Comparison of ENCODE assay signal across 26 cellular contexts in genomic region chr15:68184616-68185470, GRCh38. TPM values are rescaled to one million over a fixed set of nuclear protein-coding genes. Genes with fewer than 3 reads are reported as not detected.
DNase-seq lines count a peak whose midpoint lies in the region; ATAC-seq and TF ChIP-seq lines count a peak whose summit lies in the region.
"Had no signal": no experiment of that assay in that cellular context is flagged by ENCODE, and none has a peak within 500 bp of the region (broad histone marks: within the 10 kb centered on the region; RNA-seq: fewer than 3 reads in every experiment).

No MANE protein-coding gene starts in this region.

- BruUV-seq in A673 (replicated peaks; lab: Mats Ljungman, UMichigan), result no TSS peak

- peaks cover 19% of the 10 kb centered on the region for H3K4me1 ChIP-seq in A673 (ENCODE audit: insufficient read depth, low read length, poor library complexity, severe bottlenecking)
- peaks cover 6 to 51% (median 21%) of the 10 kb centered on the region in 3 donors for H3K4me1 ChIP-seq in gastroesophageal sphincter
- H3K4me1 ChIP-seq: breast epithelium, Caco-2 had no signal

- H3K27me3 ChIP-seq in A673 (replicated peaks; ENCODE audit: insufficient read depth, low read depth, low read length, poor library complexity), result no peaks in the 10 kb centered on the region
- no peaks in the 10 kb centered on the region for H3K27me3 ChIP-seq in gastroesophageal sphincter
- H3K27me3 ChIP-seq: breast epithelium, testis had no signal

- H3K36me3 Mint-ChIP-seq in activated CD4-positive, alpha-beta T cell treated with anti-CD3 and anti-CD28 coated beads for 36 hours (ENCODE audit: low read depth), result peaks cover 58% of the 10 kb centered on the region
- peaks cover 68% of the 10 kb centered on the region for H3K36me3 Mint-ChIP-seq in activated CD4-positive, alpha-beta T cell treated with anti-CD3 and anti-CD28 coated beads, Interleukin-2, amount 10 ng/mL, durations not matched to agents 7 days and 5 days (ENCODE audit: low read depth)

- no peak overlapping the region for H3K9ac ChIP-seq in SK-N-MC (ENCODE audit: insufficient read length)

- H3K4me1 Mint-ChIP-seq in activated CD4-positive, alpha-beta T cell treated with anti-CD3 and anti-CD28 coated beads for 36 hours, result peaks cover 2% of the 10 kb centered on the region
- H3K4me1 Mint-ChIP-seq in activated CD4-positive, alpha-beta T cell treated with anti-CD3 and anti-CD28 coated beads, Interleukin-2, amount 10 ng/mL, durations not matched to agents 7 days and 5 days, result peaks cover 2% of the 10 kb centered on the region
- H3K4me1 Mint-ChIP-seq: stimulated activated memory B cell treated with anti-CD40 and anti-IgM and Interleukin-4, amounts not matched to agents 10 μg/mL and 1 μg/mL and 100 μg/mL, for 72 hours had no signal

- peak overlapping the region; percentile 78 for H3K27ac Mint-ChIP-seq in activated CD4-positive, alpha-beta T cell treated with anti-CD3 and anti-CD28 coated beads for 36 hours
- H3K27ac Mint-ChIP-seq in activated CD4-positive, alpha-beta T cell treated with anti-CD3 and anti-CD28 coated beads, Interleukin-2, amount 10 ng/mL, durations not matched to agents 7 days and 5 days, result no peak overlapping the region
- H3K27ac Mint-ChIP-seq: B cell; stimulated activated memory B cell treated with anti-CD40 and anti-IgM and Interleukin-4, amounts not matched to agents 10 μg/mL and 1 μg/mL and 100 μg/mL, for 72 hours had no signal

- DNase-seq in activated CD4-positive, alpha-beta T cell treated with anti-CD3 and anti-CD28 coated beads for 36 hours, result no peak
- DNase-seq in activated CD4-positive, alpha-beta T cell treated with anti-CD3 and anti-CD28 coated beads, Interleukin-2, amount 10 ng/mL, durations not matched to agents 7 days and 5 days, result no peak
- DNase-seq in A673 (ENCODE audit: low spot score) (no peak), SK-N-MC (ENCODE audit: low read depth, low spot score) (no peak)
- no peak for DNase-seq in activated effector memory CD4-positive, alpha-beta T cell treated with Interleukin-2 at 50 U/mL for 16 hours
- DNase-seq: activated CD4-positive, alpha-beta T cell treated with anti-CD3 and anti-CD28 coated beads, Interleukin-2, amount 50 U/mL, for 4 hours; activated T-cell treated with anti-CD3 and anti-CD28 coated beads, Interleukin-2, amount 50 U/mL, for 4 hours; Caco-2; DND-41; glutamatergic neuron; kidney glomerular epithelial cell; NCI-H1092; NCI-H2029; NCI-H226; NCI-H748 treated with DMSO at 0.1 percent for 48 hours; stimulated activated CD4-positive, alpha-beta T cell treated with anti-CD3 and anti-CD28 coated beads, Interleukin-2, amount 100 ng/mL, for 24 hours; testis had no signal

- TF ChIP-seq POLR2A in gastroesophageal sphincter (IDR thresholded peaks at IDR 0.05) (no peak), GM18505 (IDR thresholded peaks at IDR 0.05; ENCODE audit: borderline replicate concordance, extremely low read depth, insufficient read depth, insufficient read length) (no peak)

- H3K27ac ChIP-seq in A673 (ENCODE audit: low read depth, low read length, poor library complexity, severe bottlenecking), result peak overlapping the region; percentile 42
- peak overlapping the region; percentile 68 for H3K27ac ChIP-seq in SK-N-MC
- H3K27ac ChIP-seq in gastroesophageal sphincter, result peak overlapping the region in 3 of 4 donors; percentile 53 to 86 (median 82)
- H3K27ac ChIP-seq: breast epithelium, coronary artery, skin epidermis, testis had no signal

- H3K36me3 ChIP-seq in A673 (ENCODE audit: insufficient read depth, low read length, poor library complexity, severe bottlenecking), result peaks cover 29% of the 10 kb centered on the region
- peaks cover 71% of the 10 kb centered on the region for H3K36me3 ChIP-seq in SK-N-MC (ENCODE audit: insufficient read depth, low read length)
- peaks cover 0 to 56% of the 10 kb centered on the region in 2 donors for H3K36me3 ChIP-seq in gastroesophageal sphincter
- H3K36me3 ChIP-seq: breast epithelium had no signal

- no peak for TF ChIP-seq EP300 in gastroesophageal sphincter (IDR thresholded peaks at IDR 0.05)

- no peaks in the 10 kb centered on the region for H3K9me3 ChIP-seq in A673 (ENCODE audit: low read depth, low read length, poor library complexity, severe bottlenecking)
- H3K9me3 ChIP-seq in SK-N-MC (ENCODE audit: low read depth, low read length), result no peaks in the 10 kb centered on the region
- no peaks in the 10 kb centered on the region for H3K9me3 ChIP-seq in gastroesophageal sphincter
- H3K9me3 ChIP-seq: breast epithelium, Caco-2, testis had no signal

- CTCF ChIA-PET in activated CD4-positive, alpha-beta T cell treated with anti-CD3 and anti-CD28 coated beads for 36 hours (lab: Charles Lee), result no interaction called here
- CTCF ChIA-PET in activated CD4-positive, alpha-beta T cell treated with anti-CD3 and anti-CD28 coated beads, Interleukin-2, amount 10 ng/mL, durations not matched to agents 7 days and 5 days (lab: Charles Lee), result interaction anchor here (0.7 to 1.2 kb wide), 2 partner anchors 10 to 23 kb away, joined by 3 read pairs; no protein-coding TSS in a partner anchor
- CTCF ChIA-PET in A673 (lab: Charles Lee), result no interaction called here

- POLR2A ChIA-PET in activated CD4-positive, alpha-beta T cell treated with anti-CD3 and anti-CD28 coated beads for 36 hours (lab: Charles Lee), result interaction anchor here (0.7 kb wide), 1 partner anchor 340 kb away, joined by 4 read pairs; no protein-coding TSS in a partner anchor
- POLR2A ChIA-PET in activated CD4-positive, alpha-beta T cell treated with anti-CD3 and anti-CD28 coated beads, Interleukin-2, amount 10 ng/mL, durations not matched to agents 7 days and 5 days (lab: Charles Lee), result no interaction called here
- POLR2A ChIA-PET in A673 (lab: Charles Lee; ENCODE audit: low non-redundant PET), result no interaction called here

- no peak overlapping the region for H3K4me3 ChIP-seq in A673 (ENCODE audit: low read depth, low read length, poor library complexity, severe bottlenecking)
- H3K4me3 ChIP-seq in SK-N-MC, result no peak overlapping the region
- H3K4me3 ChIP-seq in gastroesophageal sphincter, result no peak overlapping the region
- H3K4me3 ChIP-seq: breast epithelium, coronary artery, skin epidermis, testis had no signal

- no peak overlapping the region for H3K4me3 Mint-ChIP-seq in activated CD4-positive, alpha-beta T cell treated with anti-CD3 and anti-CD28 coated beads for 36 hours
- no peak overlapping the region for H3K4me3 Mint-ChIP-seq in activated CD4-positive, alpha-beta T cell treated with anti-CD3 and anti-CD28 coated beads, Interleukin-2, amount 10 ng/mL, durations not matched to agents 7 days and 5 days
- H3K4me3 Mint-ChIP-seq: activated T-cell treated with anti-CD3 and anti-CD28 coated beads, Interleukin-2, amount 50 U/mL, for 4 hours; B cell; stimulated activated memory B cell treated with anti-CD40 and anti-IgM and Interleukin-4, amounts not matched to agents 10 μg/mL and 1 μg/mL and 100 μg/mL, for 72 hours had no signal

- intact Hi-C loops in activated CD4-positive, alpha-beta T cell treated with anti-CD3 and anti-CD28 coated beads for 36 hours (cut with DNase I, micrococcal nuclease), result no loop called here
- intact Hi-C loops in A673 (cut with micrococcal nuclease; ENCODE audit: unreplicated experiment), result no loop called here

- TF ChIP-seq CTCF in A673 (conservative IDR thresholded peaks at IDR 0.05; ENCODE audit: low read depth, low read length) (no peak), gastroesophageal sphincter (IDR thresholded peaks at IDR 0.05) (no peak)

- H3K27me3 Mint-ChIP-seq in activated CD4-positive, alpha-beta T cell treated with anti-CD3 and anti-CD28 coated beads for 36 hours, result no peaks in the 10 kb centered on the region
- H3K27me3 Mint-ChIP-seq in activated CD4-positive, alpha-beta T cell treated with anti-CD3 and anti-CD28 coated beads, Interleukin-2, amount 10 ng/mL, durations not matched to agents 7 days and 5 days, result no peaks in the 10 kb centered on the region
- H3K27me3 Mint-ChIP-seq: B cell; stimulated activated memory B cell treated with anti-CD40 and anti-IgM and Interleukin-4, amounts not matched to agents 10 μg/mL and 1 μg/mL and 100 μg/mL, for 72 hours had no signal

- no peaks in the 10 kb centered on the region for H3K9me3 Mint-ChIP-seq in activated CD4-positive, alpha-beta T cell treated with anti-CD3 and anti-CD28 coated beads for 36 hours (ENCODE audit: low read depth)
- no peaks in the 10 kb centered on the region for H3K9me3 Mint-ChIP-seq in activated CD4-positive, alpha-beta T cell treated with anti-CD3 and anti-CD28 coated beads, Interleukin-2, amount 10 ng/mL, durations not matched to agents 7 days and 5 days
- H3K9me3 Mint-ChIP-seq: activated T-cell treated with anti-CD3 and anti-CD28 coated beads, Interleukin-2, amount 50 U/mL, for 4 hours; stimulated activated memory B cell treated with anti-CD40 and anti-IgM and Interleukin-4, amounts not matched to agents 10 μg/mL and 1 μg/mL and 100 μg/mL, for 72 hours had no signal

- no peak for ATAC-seq in activated CD4-positive, alpha-beta T cell treated with anti-CD3 and anti-CD28 coated beads for 36 hours
- ATAC-seq in gastroesophageal sphincter (no peak), GM18505 (IDR thresholded peaks at IDR 0.05; ENCODE audit: unreplicated experiment) (no peak), HG02610 (IDR thresholded peaks at IDR 0.05; ENCODE audit: unreplicated experiment) (no peak)
- ATAC-seq: activated T-cell treated with anti-CD3 and anti-CD28 coated beads, Interleukin-2, amount 50 U/mL, for 4 hours; HCT116; stimulated activated memory B cell treated with anti-CD40 and anti-IgM and Interleukin-4, amounts not matched to agents 10 μg/mL and 1 μg/mL and 100 μg/mL, for 72 hours had no signal

- WGBS in gastroesophageal sphincter (ENCODE audit: low coverage in 1 of 2), 2 donors, result 85 to 89% methylated on average over 4 to 5 of the region's 5 CpGs

RNA-seq across cellular contexts. Expression of gene CALML4, which starts 20.3 kb away (rescaled TPM):
- 1 to 10 TPM; 6.8 to 9.2 TPM for total RNA-seq in activated CD4-positive, alpha-beta T cell treated with anti-CD3 and anti-CD28 coated beads for 36 hours
- 10 to 100 TPM; 11.2 to 13.5 TPM for total RNA-seq in activated CD4-positive, alpha-beta T cell treated with anti-CD3 and anti-CD28 coated beads, Interleukin-2, amount 10 ng/mL, durations not matched to agents 7 days and 5 days
- total RNA-seq in A673 (2021) (9.1 and 13.8 TPM in 2 replicates), gastroesophageal sphincter (10 to 100 TPM; 16.8 to 77.8 (median 48.9) TPM)

RNA-seq across cellular contexts. Expression of gene CLN6, which starts 44.7 kb away (rescaled TPM):
- total RNA-seq in activated CD4-positive, alpha-beta T cell treated with anti-CD3 and anti-CD28 coated beads for 36 hours, result 10 to 100 TPM; 45.1 to 48.2 TPM
- total RNA-seq in activated CD4-positive, alpha-beta T cell treated with anti-CD3 and anti-CD28 coated beads, Interleukin-2, amount 10 ng/mL, durations not matched to agents 7 days and 5 days, result 10 to 100 TPM; 57.6 to 61.9 TPM
- total RNA-seq in A673 (2021), result 75.4 and 84.7 TPM in 2 replicates
- 10 to 100 TPM in 3 of 4 donors, 1 to 10 TPM in 1; 6.1 to 14.9 (median 13.3) TPM for total RNA-seq in gastroesophageal sphincter
